9 cellular contexts compared by ENCODE assay signal in the genomic region with DNA sequence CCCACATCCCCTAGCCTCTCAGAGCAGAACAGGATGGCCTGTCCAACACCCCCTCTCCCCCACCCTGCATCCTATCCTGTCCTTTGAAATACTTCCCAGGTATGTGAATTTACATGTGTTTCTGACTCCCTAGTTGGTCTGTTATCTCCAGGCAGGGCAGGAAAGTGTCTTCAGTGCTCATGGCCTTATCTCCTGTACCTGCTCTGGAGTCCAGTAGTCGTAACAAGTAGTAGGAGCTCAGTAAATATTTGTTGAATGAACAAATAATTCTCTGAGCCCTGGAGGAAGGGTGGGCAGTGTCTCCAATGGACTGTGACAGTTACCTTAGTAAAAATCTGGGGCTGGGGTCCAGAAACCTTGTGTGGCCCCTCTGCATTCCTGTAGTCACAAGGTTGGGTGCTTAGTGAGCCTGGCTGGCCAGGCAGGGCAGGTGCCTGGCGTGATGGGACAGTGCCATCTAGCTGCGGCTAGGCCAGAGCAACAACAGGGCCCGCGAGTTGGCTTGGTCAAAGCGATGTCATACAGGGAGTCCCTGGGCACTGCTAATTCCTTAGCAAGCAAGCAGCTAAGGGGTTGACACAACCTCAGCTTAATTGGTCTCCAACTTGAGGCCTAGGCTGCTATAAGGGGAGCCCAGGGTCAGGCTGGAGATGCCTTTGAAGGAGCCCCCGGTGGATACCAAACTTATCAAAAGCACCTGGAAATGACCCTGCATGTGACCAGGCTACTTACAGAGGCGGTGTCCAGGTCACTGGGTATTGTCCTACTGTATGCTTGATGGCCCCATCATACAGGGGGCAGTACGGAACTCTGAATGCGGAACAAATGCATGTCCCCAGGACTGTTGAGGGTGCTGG.
A peak's percentile ranks its signal among the peaks of the same experiment; 100 is the strongest.
DNase-seq lines count a peak whose midpoint lies in the region; ATAC-seq, FAIRE-seq and TF ChIP-seq lines count a peak whose summit lies in the region.
"Had no signal": no experiment of that assay in that cellular context is flagged by ENCODE, and none has a peak within 500 bp of the region (broad histone marks: within the 10 kb centered on the region; RNA-seq: fewer than 3 reads in every experiment).

No MANE protein-coding gene starts in this region.

- ATAC-seq in A549 (peak; percentile 94 to 98), HG03521 (IDR thresholded peaks at IDR 0.05; ENCODE audit: unreplicated experiment) (peak; percentile 58)

- TF ChIP-seq CTCF in A549 (IDR thresholded peaks at IDR 0.05): peak; percentile 78
- peak; percentile 65 to 84 for TF ChIP-seq CTCF in fibroblast of lung (conservative IDR thresholded peaks at IDR 0.05 in 1 of 2, IDR thresholded peaks at IDR 0.05 in 1 of 2; ENCODE audit: low read depth in 1 of 2, low read length in 2 of 2)
- peak; percentile 69 for TF ChIP-seq CTCF in nephron progenitor cell (IDR thresholded peaks at IDR 0.05)
- TF ChIP-seq CTCF in tibial artery (IDR thresholded peaks at IDR 0.05): peak; percentile 41 to 48

- no peak overlapping the region for H3K4me2 ChIP-seq in A549
- H3K4me2 ChIP-seq in fibroblast of lung (ENCODE audit: extremely low read depth, insufficient read depth, low read length): no peak overlapping the region

- POLR2A ChIA-PET in A549 (lab: Yijun Ruan, JAX): interaction anchor here (1.8 kb wide), 1 partner anchor 269 kb away, joined by 8 read pairs; a partner anchor contains a TSS

- H3K36me3 ChIP-seq in NT2/D1 (ENCODE audit: insufficient read depth, insufficient read length, low read length) (no peaks in the 10 kb centered on the region), fibroblast of lung (ENCODE audit: control insufficient read depth, insufficient read depth, low read length) (no peaks in the 10 kb centered on the region), tibial artery (no peaks in the 10 kb centered on the region)

- H3K9ac ChIP-seq in NT2/D1 (ENCODE audit: insufficient read length, low read depth): peak overlapping the region; percentile 53
- H3K9ac ChIP-seq in fibroblast of lung (ENCODE audit: insufficient read depth, low read length): no peak overlapping the region

- H2AFZ ChIP-seq in fibroblast of lung (ENCODE audit: low read length): no peak overlapping the region

- peaks cover 30% of the 10 kb centered on the region for H3K27me3 Mint-ChIP-seq in nephron progenitor cell (ENCODE audit: low read depth, poor library complexity)

- peak; percentile 90 to 92 for TF ChIP-seq RAD21 in A549 (conservative IDR thresholded peaks at IDR 0.05 in 1 of 2, IDR thresholded peaks at IDR 0.05 in 1 of 2)

- CTCF ChIA-PET in A549 (lab: Yijun Ruan, JAX): interaction anchor here (0.5 to 13.8 kb wide), 38 partner anchors 10 to 413 kb away, joined by 3 to 576 read pairs (median 4); a partner anchor contains a TSS

- peaks cover 36% of the 10 kb centered on the region for H3K4me1 Mint-ChIP-seq in nephron progenitor cell

- no peak for TF ChIP-seq EP300 in A549 (IDR thresholded peaks at IDR 0.05)

- H3K9me3 Mint-ChIP-seq in nephron progenitor cell: no peaks in the 10 kb centered on the region

- intact Hi-C loops in tibial artery (cut with DNase I; ENCODE audit: low total_unique reads): loop anchor here (5.0 kb wide), 1 partner anchor 87 kb away; a partner anchor contains a TSS

- H3K4me1 ChIP-seq in A549 (no peaks in the 10 kb centered on the region), NT2/D1 (ENCODE audit: insufficient read depth, insufficient read length) (peaks cover 8% of the 10 kb centered on the region), fibroblast of lung (ENCODE audit: control insufficient read depth, extremely low read depth, insufficient read depth, low read length) (no peaks in the 10 kb centered on the region), tibial artery (no peaks in the 10 kb centered on the region)

- H3K4me3 Mint-ChIP-seq in nephron progenitor cell: no peak overlapping the region

- H3K27ac Mint-ChIP-seq in nephron progenitor cell: no peak overlapping the region

- H3K4me3 ChIP-seq in A549 (no peak overlapping the region), NT2/D1 (ENCODE audit: insufficient read length, low read depth) (no peak overlapping the region), fibroblast of lung (replicated peaks in 1 of 4; ENCODE audit: control extremely low read depth in 1 of 4, insufficient read depth in 1 of 4, low read depth in 3 of 4, low read length in 4 of 4) (no peak overlapping the region), tibial artery (no peak overlapping the region)
- H3K4me3 ChIP-seq: skin epidermis had no signal

- WGBS in A549 (ENCODE audit: missing lambda C conversion rate): 42% methylated on average over 9 of the region's 10 CpGs

- no peaks in the 10 kb centered on the region for H3K79me2 ChIP-seq in fibroblast of lung (ENCODE audit: control insufficient read depth, insufficient read depth, low read length)

- DNase-seq in A549 (ENCODE audit: low read depth in 1 of 2, low spot score in 1 of 2) (peak; percentile 64 to 65), GM12891 (ENCODE audit: insufficient read length, low spot score) (peak; percentile 52), NT2/D1 (ENCODE audit: low read depth, low spot score) (peak; percentile 82), activated T-cell treated with anti-CD3 and anti-CD28 coated beads for 1 hour (ENCODE audit: low read depth) (peak; percentile 9), fibroblast of lung (ENCODE audit: low read depth in 2 of 2) (peak; percentile 54 to 68), nephron progenitor cell (peak; percentile 71), tibial artery (peak; percentile 25 to 69)

- H3K27me3 ChIP-seq in NT2/D1 (ENCODE audit: insufficient read depth, insufficient read length): peaks cover 7% of the 10 kb centered on the region
- H3K27me3 ChIP-seq in fibroblast of lung (ENCODE audit: control insufficient read depth, insufficient read depth, low read length): peaks cover 13% of the 10 kb centered on the region
- H3K27me3 ChIP-seq in tibial artery: no peaks in the 10 kb centered on the region

- H3K9me3 ChIP-seq in A549: no peaks in the 10 kb centered on the region
- no peaks in the 10 kb centered on the region for H3K9me3 ChIP-seq in NT2/D1 (ENCODE audit: insufficient read depth, low read length)
- no peaks in the 10 kb centered on the region for H3K9me3 ChIP-seq in fibroblast of lung (ENCODE audit: control insufficient read depth, insufficient read depth, low read depth, low read length)
- H3K9me3 ChIP-seq in tibial artery: no peaks in the 10 kb centered on the region

- H4K20me1 ChIP-seq in fibroblast of lung (ENCODE audit: control insufficient read depth, extremely low read depth, insufficient read depth, low read length): no peaks in the 10 kb centered on the region

- FAIRE-seq in A549 (lab: Jason Lieb, UNC) (no peak), GM12891 (lab: Jason Lieb, UNC) (peak; percentile 83)

- no peak for TF ChIP-seq POLR2A in A549 (IDR thresholded peaks at IDR 0.05; ENCODE audit: low read length)
- TF ChIP-seq POLR2A in GM12891 (IDR thresholded peaks at IDR 0.05; ENCODE audit: low read depth, low read length): no peak

- no peaks in the 10 kb centered on the region for H3K36me3 Mint-ChIP-seq in nephron progenitor cell (ENCODE audit: low read depth)

- no peak overlapping the region for H3K27ac ChIP-seq in A549
- no peak overlapping the region for H3K27ac ChIP-seq in fibroblast of lung (ENCODE audit: insufficient read depth, low read length)
- H3K27ac ChIP-seq in tibial artery: no peak overlapping the region
- H3K27ac ChIP-seq: skin epidermis had no signal

TF ChIP-seq in A549, 52 proteins besides CTCF, POLR2A, EP300 and RAD21:
- peak; percentile 89 for TF ChIP-seq SMC3 (IDR thresholded peaks at IDR 0.05)
- TF ChIP-seq FOXS1 (CRISPR knock-in tag; IDR thresholded peaks at IDR 0.05): no peak

TF ChIP-seq in GM12891, 5 proteins besides CTCF, POLR2A, EP300 and RAD21:
- no peak for TF ChIP-seq TAF1 (IDR thresholded peaks at IDR 0.05; ENCODE audit: low read depth, low read length)
- TF ChIP-seq SPI1 (IDR thresholded peaks at IDR 0.05; ENCODE audit: low read depth, low read length): no peak
- no peak for TF ChIP-seq POLR2AphosphoS5 (IDR thresholded peaks at IDR 0.05; ENCODE audit: low read depth, low read length)

Comparison
In these comparisons a context has a peak if more than half of its experiments do, and no peak if none do; other contexts are left out.
1. DNase-seq: peak in every context shown above with its lines; median percentile 82 in NT2/D1; 71 in nephron progenitor cell; 64 in A549; 61 in fibroblast of lung; 52 in GM12891; 47 in tibial artery; 9 in activated T-cell treated with anti-CD3 and anti-CD28 coated beads for 1 hour.